ENCODE assay signal across 10 cellular contexts in the genomic region with DNA sequence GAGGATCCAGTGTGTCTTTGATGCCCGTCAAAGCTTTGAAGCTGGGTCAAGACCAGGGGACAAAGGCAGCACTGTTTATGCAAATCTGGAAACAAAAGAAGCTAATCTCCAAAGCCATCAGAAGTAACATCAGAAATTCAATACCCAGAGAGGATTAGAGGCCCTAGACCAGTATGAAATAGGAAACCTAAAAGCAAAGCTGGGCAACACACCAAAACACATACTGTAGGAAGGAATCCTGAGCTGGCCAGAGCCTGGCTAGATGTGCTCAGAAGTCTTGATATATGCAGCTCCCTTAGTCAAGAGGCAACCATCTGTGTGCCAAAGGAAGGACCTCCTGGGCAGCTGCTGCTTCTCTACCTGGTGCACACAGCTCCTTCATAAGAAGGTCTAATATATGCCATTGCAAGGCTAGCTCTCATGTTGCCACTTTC. TPM values are rescaled to one million over a fixed set of nuclear protein-coding genes. Genes with fewer than 3 reads are reported as not detected.
A peak's percentile ranks its signal among the peaks of the same experiment; 100 is the strongest.
DNase-seq lines count a peak whose midpoint lies in the region; ATAC-seq, FAIRE-seq and TF ChIP-seq lines count a peak whose summit lies in the region.
"Had no signal": no experiment of that assay in that cellular context is flagged by ENCODE, and none has a peak within 500 bp of the region (broad histone marks: within the 10 kb centered on the region; RNA-seq: fewer than 3 reads in every experiment).

No MANE protein-coding gene starts in this region.

- H3K36me3 ChIP-seq in BJ (ENCODE audit: control insufficient read depth, insufficient read depth, low read length), result no peaks in the 10 kb centered on the region
- no peaks in the 10 kb centered on the region for H3K36me3 ChIP-seq in astrocyte (ENCODE audit: insufficient read depth, low read length)
- H3K36me3 ChIP-seq in tibial nerve, result no peaks in the 10 kb centered on the region

- TF ChIP-seq EP300 in tibial nerve (IDR thresholded peaks at IDR 0.05), result no peak

- peaks cover 9% of the 10 kb centered on the region for H3K4me1 Mint-ChIP-seq in astrocyte (ENCODE audit: low read depth, unreplicated experiment)

- no peak for TF ChIP-seq POLR2A in tibial nerve (IDR thresholded peaks at IDR 0.05)

- CTCF ChIA-PET in BJ (lab: Yijun Ruan, JAX) (interaction anchor here (0.8 to 1.0 kb wide), 2 partner anchors 69 to 667 kb away, joined by 3 read pairs; no protein-coding TSS in a partner anchor), RWPE1 (lab: Yijun Ruan, JAX) (no interaction called here)

- no peak for ATAC-seq in GM18861 (IDR thresholded peaks at IDR 0.05; ENCODE audit: unreplicated experiment)

- no peaks in the 10 kb centered on the region for H3K79me2 ChIP-seq in astrocyte (ENCODE audit: insufficient read depth, low read length)

- no peaks in the 10 kb centered on the region for H4K20me1 ChIP-seq in astrocyte (ENCODE audit: insufficient read depth, low read length)

- H3K27me3 ChIP-seq in BJ (ENCODE audit: control insufficient read depth, insufficient read depth, low read length) (no peaks in the 10 kb centered on the region), astrocyte (ENCODE audit: insufficient read depth, low read length) (no peaks in the 10 kb centered on the region), tibial nerve (no peaks in the 10 kb centered on the region)

- no peak overlapping the region for H2AFZ ChIP-seq in astrocyte (ENCODE audit: low read depth, low read length)

- H3K4me3 ChIP-seq in BJ (ENCODE audit: low read depth, low read length) (no peak overlapping the region), LNCaP clone FGC (ENCODE audit: low read depth, low read length) (no peak overlapping the region), astrocyte (ENCODE audit: insufficient read depth, low read depth, low read length) (no peak overlapping the region), tibial nerve (no peak overlapping the region)

- H3K9me3 ChIP-seq in astrocyte (ENCODE audit: insufficient read depth, low read depth, low read length), result no peaks in the 10 kb centered on the region
- no peaks in the 10 kb centered on the region for H3K9me3 ChIP-seq in tibial nerve

- peak; percentile 70 for DNase-seq in BJ (ENCODE audit: low read depth)
- peak; percentile 87 for DNase-seq in LNCaP clone FGC (ENCODE audit: low read depth)
- DNase-seq in astrocyte (ENCODE audit: low read depth), result peak; percentile 96
- peak; percentile 95 for DNase-seq in myocyte (ENCODE audit: low read depth)
- DNase-seq in RWPE1 (ENCODE audit: low spot score), result no peak
- DNase-seq in GOT3 (lab: John Stamatoyannopoulos, UW), result no peak
- no peak for DNase-seq in tibial nerve (ENCODE audit: low spot score in 2 of 2)
- DNase-seq: DMS79 had no signal

- no peak overlapping the region for H3K9ac ChIP-seq in astrocyte (ENCODE audit: low read length)

- peaks cover 10% of the 10 kb centered on the region for H3K4me1 ChIP-seq in astrocyte (ENCODE audit: insufficient read depth, low read length)
- peaks cover 0 to 16% (median 0%) of the 10 kb centered on the region in 4 donors for H3K4me1 ChIP-seq in tibial nerve

- no peak overlapping the region for H3K27ac Mint-ChIP-seq in astrocyte (ENCODE audit: unreplicated experiment)
- H3K27ac Mint-ChIP-seq: dendritic cell treated with granulocyte-macrophage colony-stimulating factor and Interleukin-4, amounts not matched to agents 40 ng/mL and 50 ng/mL, for 4 days had no signal

- H3K9me3 Mint-ChIP-seq in astrocyte (ENCODE audit: unreplicated experiment), result no peaks in the 10 kb centered on the region
- H3K9me3 Mint-ChIP-seq: dendritic cell treated with granulocyte-macrophage colony-stimulating factor and Interleukin-4, amounts not matched to agents 40 ng/mL and 50 ng/mL, for 4 days had no signal

- TF ChIP-seq CTCF in BJ (IDR thresholded peaks at IDR 0.05; ENCODE audit: insufficient read depth, low read depth, low read length), result no peak
- TF ChIP-seq CTCF in LNCaP clone FGC (IDR thresholded peaks at IDR 0.05; ENCODE audit: control insufficient read depth, extremely low read depth, insufficient read depth), result no peak
- TF ChIP-seq CTCF in astrocyte (IDR thresholded peaks at IDR 0.05; ENCODE audit: insufficient read depth, low read depth, low read length), result no peak
- no peak for TF ChIP-seq CTCF in RWPE1 (conservative IDR thresholded peaks at IDR 0.05; ENCODE audit: low read depth)
- no peak for TF ChIP-seq CTCF in tibial nerve (IDR thresholded peaks at IDR 0.05)

- POLR2A ChIA-PET in BJ (lab: Charles Lee), result interaction anchor here (1.1 kb wide), 1 partner anchor 8 kb away, joined by 3 read pairs; no protein-coding TSS in a partner anchor
- POLR2A ChIA-PET in RWPE1 (lab: Yijun Ruan, JAX; ENCODE audit: low non-redundant PET), result no interaction called here

- no peaks in the 10 kb centered on the region for H3K36me3 Mint-ChIP-seq in astrocyte (ENCODE audit: low read depth, unreplicated experiment)

- H3K27me3 Mint-ChIP-seq in astrocyte (ENCODE audit: low read depth, unreplicated experiment), result no peaks in the 10 kb centered on the region
- H3K27me3 Mint-ChIP-seq: dendritic cell treated with granulocyte-macrophage colony-stimulating factor and Interleukin-4, amounts not matched to agents 40 ng/mL and 50 ng/mL, for 4 days had no signal

- H3K27ac ChIP-seq in astrocyte (ENCODE audit: low read depth, low read length), result no peak overlapping the region
- no peak overlapping the region for H3K27ac ChIP-seq in RWPE1
- no peak overlapping the region for H3K27ac ChIP-seq in tibial nerve

- WGBS in tibial nerve, 2 donors, result 35 to 55% methylated on average over 1 of the region's 1 CpG

- no peak overlapping the region for H3K4me3 Mint-ChIP-seq in astrocyte (ENCODE audit: unreplicated experiment)
- H3K4me3 Mint-ChIP-seq: dendritic cell treated with granulocyte-macrophage colony-stimulating factor and Interleukin-4, amounts not matched to agents 40 ng/mL and 50 ng/mL, for 4 days had no signal

- H3K4me2 ChIP-seq in astrocyte (ENCODE audit: low read length), result peak overlapping the region; percentile 46

- no peak for FAIRE-seq in astrocyte (lab: Jason Lieb, UNC)

RNA-seq across cellular contexts. Expression of a gene that starts 12.3 kb away (rescaled TPM):
- 1.3 TPM in 2 replicates for polyA plus RNA-seq in BJ (2011; rRNA removed)
- 0.87 and 0.95 TPM in 2 replicates for polyA minus RNA-seq in BJ (2011; rRNA and poly(A)+ RNA removed)
- 5.4 and 5.8 TPM in 2 replicates for total RNA-seq in astrocyte
- total RNA-seq in myocyte, result 6.0 and 11.4 TPM in 2 replicates
- polyA plus RNA-seq in myocyte (2012), result 5.5 TPM
- total RNA-seq in tibial nerve, result 1 to 10 TPM in 3 of 4 donors, under 1 TPM in 1; 0.90 to 9.8 (median 5.3) TPM

RNA-seq across cellular contexts. Expression of a gene that starts 26.3 kb away (rescaled TPM):
- 39.4 and 65.5 TPM in 2 replicates for polyA plus RNA-seq in BJ (2011; rRNA removed)
- polyA minus RNA-seq in BJ (2011; rRNA and poly(A)+ RNA removed), result 41.5 and 42.5 TPM in 2 replicates
- 28.0 and 29.3 TPM in 2 replicates for total RNA-seq in astrocyte
- total RNA-seq in myocyte, result 56.8 and 80.1 TPM in 2 replicates
- polyA plus RNA-seq in myocyte (2012), result 32.7 TPM
- total RNA-seq in tibial nerve, result 10 to 100 TPM; 25.5 to 36.5 (median 31.5) TPM

Comparison
In these comparisons a context has a peak if more than half of its experiments do, and no peak if none do; other contexts are left out.
1. DNase-seq: peak in BJ (single experiment), LNCaP clone FGC (single experiment), astrocyte (single experiment) and myocyte (single experiment); none in RWPE1 (single experiment), GOT3 (single experiment) and tibial nerve (0 of 2).